29 cellular contexts compared by ENCODE assay signal in genomic region chr14:80108430-80108829, GRCh38.
"Had no signal": no experiment of that assay in that cellular context is flagged by ENCODE, and none has a peak within 500 bp of the region (broad histone marks: within the 10 kb centered on the region; RNA-seq: fewer than 3 reads in every experiment).

No MANE protein-coding gene starts in this region.

- H3K27me3 ChIP-seq: neural progenitor cell, ovary, right lobe of liver, sigmoid colon, suprapubic skin, testis, tibial artery, transverse colon, upper lobe of right lung, uterus had no signal

- H3K27me3 Mint-ChIP-seq: progenitor cell of endocrine pancreas; stimulated activated naive CD8-positive, alpha-beta T cell treated with anti-CD3 and anti-CD28 coated beads, Interleukin-15, amount 100 ng/mL, for 72 hours; type B pancreatic cell had no signal

- H3K27ac Mint-ChIP-seq: natural killer cell; nephron; neural progenitor cell; stimulated activated effector memory CD8-positive, alpha-beta T cell treated with anti-CD3 and anti-CD28 coated beads, Interleukin-12 subunit alpha, Interleukin-12 subunit beta, amount 100 ng/mL, for 72 hours; type B pancreatic cell had no signal

- H2AFZ ChIP-seq: neural progenitor cell, parathyroid adenoma had no signal

- DNase-seq: natural killer cell; occipital lobe; ovary; posterior cingulate gyrus; psoas muscle; right cardiac atrium; right lobe of liver; sigmoid colon; small intestine; stimulated activated CD4-positive, alpha-beta T cell treated with anti-CD3 and anti-CD28 coated beads, Interleukin-15, amount 100 ng/mL, for 24 hours; stimulated activated CD4-positive, alpha-beta T cell treated with anti-CD3 and anti-CD28 coated beads, Interleukin-2, amount 100 ng/mL, for 24 hours; stimulated activated CD4-positive, alpha-beta T cell treated with anti-CD3 and anti-CD28 coated beads, Interleukin-2, amount 100 ng/mL, for 48 hours; stimulated activated CD4-positive, alpha-beta T cell treated with anti-CD3 and anti-CD28 coated beads, Interleukin-4, amount 100 ng/mL, for 24 hours; stimulated activated naive CD4-positive, alpha-beta T cell; stimulated activated naive CD8-positive, alpha-beta T cell treated with anti-CD3 and anti-CD28 coated beads, Interleukin-15, amount 100 ng/mL, for 72 hours; stimulated activated naive CD8-positive, alpha-beta T cell treated with anti-CD3 and anti-CD28 coated beads, Interleukin-15, Interleukin-2, amounts not matched to agents 100 U/mL and 50 U/mL, for 24 hours; substantia nigra; testis; tibial artery; transverse colon; upper lobe of right lung; uterus had no signal

- H3K9me3 Mint-ChIP-seq: nephron, type B pancreatic cell had no signal

- H3K4me2 ChIP-seq: neural progenitor cell had no signal

- H3K4me1 ChIP-seq: neural progenitor cell, parathyroid adenoma, psoas muscle, right lobe of liver, sigmoid colon, suprapubic skin, testis, tibial artery, transverse colon, upper lobe of right lung, uterus had no signal

- ATAC-seq: natural killer cell; psoas muscle; right cardiac atrium; right lobe of liver; stimulated activated effector memory CD8-positive, alpha-beta T cell treated with anti-CD3 and anti-CD28 coated beads, Interleukin-12 subunit alpha, Interleukin-12 subunit beta, amount 100 ng/mL, for 72 hours; stimulated activated naive CD8-positive, alpha-beta T cell treated with anti-CD3 and anti-CD28 coated beads, Interleukin-15, amount 100 ng/mL, for 72 hours; stimulated activated naive CD8-positive, alpha-beta T cell treated with anti-CD3 and anti-CD28 coated beads, Interleukin-15, Interleukin-2, amounts not matched to agents 100 U/mL and 50 U/mL, for 24 hours; upper lobe of right lung had no signal

- H3K4me3 Mint-ChIP-seq: natural killer cell; nephron; neural progenitor cell; stimulated activated effector memory CD8-positive, alpha-beta T cell treated with anti-CD3 and anti-CD28 coated beads, Interleukin-12 subunit alpha, Interleukin-12 subunit beta, amount 100 ng/mL, for 72 hours; stimulated activated naive CD8-positive, alpha-beta T cell treated with anti-CD3 and anti-CD28 coated beads, Interleukin-15, amount 100 ng/mL, for 72 hours; type B pancreatic cell had no signal

- H3K4me3 ChIP-seq: neural progenitor cell, ovary, psoas muscle, right lobe of liver, sigmoid colon, suprapubic skin, testis, tibial artery, transverse colon, upper lobe of right lung, uterus had no signal

- H3K36me3 Mint-ChIP-seq: neural progenitor cell; stimulated activated effector memory CD8-positive, alpha-beta T cell treated with anti-CD3 and anti-CD28 coated beads, Interleukin-12 subunit alpha, Interleukin-12 subunit beta, amount 100 ng/mL, for 72 hours; type B pancreatic cell had no signal

- H3K27ac ChIP-seq: neural progenitor cell, ovary, parathyroid adenoma, psoas muscle, right lobe of liver, sigmoid colon, suprapubic skin, testis, tibial artery, transverse colon, upper lobe of right lung, uterus had no signal

- FAIRE-seq: small intestine had no signal

- H3K9ac ChIP-seq: neural progenitor cell, parathyroid adenoma had no signal

- H3K4me1 Mint-ChIP-seq: natural killer cell; stimulated activated effector memory CD8-positive, alpha-beta T cell treated with anti-CD3 and anti-CD28 coated beads, Interleukin-12 subunit alpha, Interleukin-12 subunit beta, amount 100 ng/mL, for 72 hours; stimulated activated naive CD8-positive, alpha-beta T cell treated with anti-CD3 and anti-CD28 coated beads, Interleukin-15, amount 100 ng/mL, for 72 hours had no signal

- H3K36me3 ChIP-seq: neural progenitor cell, ovary, right lobe of liver, sigmoid colon, suprapubic skin, tibial artery, transverse colon, upper lobe of right lung, uterus had no signal

- H3K9me3 ChIP-seq: ovary, psoas muscle, right lobe of liver, sigmoid colon, suprapubic skin, testis, tibial artery, transverse colon, upper lobe of right lung, uterus had no signal

- H3K79me2 ChIP-seq: parathyroid adenoma had no signal
